In the genomic region with DNA sequence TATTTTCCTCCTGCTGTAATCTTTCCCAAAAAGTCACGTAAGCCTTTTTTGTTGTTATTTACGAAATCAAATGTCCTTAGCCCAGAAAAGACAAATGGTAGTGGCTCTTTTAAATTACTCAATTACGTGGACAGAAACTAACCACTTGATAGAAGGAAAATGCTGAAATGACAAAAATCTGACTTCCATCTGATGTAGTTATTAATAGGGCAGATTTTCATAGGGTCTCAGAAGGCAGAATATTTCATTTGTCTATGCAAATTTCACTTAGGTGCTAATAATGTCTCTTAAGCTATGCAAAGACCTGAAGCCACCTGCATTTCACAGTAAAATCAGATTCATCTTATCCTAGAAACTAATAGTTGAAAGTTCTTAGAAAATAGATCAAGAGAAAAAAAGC, we compare ENCODE assay signal across 20 cellular contexts.
DNase-seq lines count a peak whose midpoint lies in the region; ATAC-seq, FAIRE-seq and TF ChIP-seq lines count a peak whose summit lies in the region.
"Had no signal": no experiment of that assay in that cellular context is flagged by ENCODE, and none has a peak within 500 bp of the region (broad histone marks: within the 10 kb centered on the region; RNA-seq: fewer than 3 reads in every experiment).

No MANE protein-coding gene starts in this region.

- H3K27me3 ChIP-seq in Karpas-422 (ENCODE audit: low read length) (no peaks in the 10 kb centered on the region), K562 (ENCODE audit: control insufficient read depth in 2 of 2, insufficient read depth in 2 of 2, low read length in 2 of 2) (no peaks in the 10 kb centered on the region)
- H3K27me3 ChIP-seq: BLaER1 had no signal

- in situ Hi-C loops in K562 (cut with MboI) = no loop called here

- POLR2A ChIA-PET in A549 (lab: Yijun Ruan, JAX) = no interaction called here
- POLR2A ChIA-PET in K562 (lab: Yijun Ruan, JAX) = no interaction called here

- FAIRE-seq in A549 (lab: Jason Lieb, UNC) (no peak), D721Med (lab: Jason Lieb, UNC) (peak; percentile 29), K562 (lab: Jason Lieb, UNC) (no peak)
- FAIRE-seq: GM12878 had no signal

- intact Hi-C loops in K562 (cut with micrococcal nuclease) = no loop called here

- DNase-seq in A549 (ENCODE audit: low read depth in 1 of 2, low spot score in 1 of 2) (no peak), D721Med (ENCODE audit: insufficient read length, low spot score) (no peak), Karpas-422 (peak; percentile 72), K562 (ENCODE audit: extremely low read depth in 1 of 4, low spot score in 3 of 4) (no peak), NCI-H1436 treated with DMSO at 0.1 percent for 48 hours (lab: John Stamatoyannopoulos, UW) (no peak), H4 (ENCODE audit: low spot score) (no peak)
- DNase-seq: Caco-2; CD4-positive, CD25-positive, alpha-beta regulatory T cell; CD8-positive, alpha-beta T cell; DMS 273 treated with DMSO at 0.1 percent for 48 hours; DMS79; EL; GDM1; H7; HCEC 1CT had no signal

- H3K4me2 ChIP-seq in A549 (no peak overlapping the region), Karpas-422 (ENCODE audit: low read depth, low read length, poor library complexity, severe bottlenecking) (no peak overlapping the region), K562 (ENCODE audit: insufficient read depth, low read length) (no peak overlapping the region)
- H3K4me2 ChIP-seq: BLaER1, GM23338 had no signal

- no peaks in the 10 kb centered on the region for H3K4me1 ChIP-seq in A549
- H3K4me1 ChIP-seq in Karpas-422 (ENCODE audit: low read length) = peaks cover 13% of the 10 kb centered on the region
- H3K4me1 ChIP-seq in K562 (replicated peaks in 1 of 2; ENCODE audit: control insufficient read depth in 2 of 2, insufficient read depth in 2 of 2, low read length in 2 of 2) = no peaks in the 10 kb centered on the region
- H3K4me1 ChIP-seq: Caco-2 had no signal

- H3K9me3 ChIP-seq in A549 = no peaks in the 10 kb centered on the region
- no peaks in the 10 kb centered on the region for H3K9me3 ChIP-seq in Karpas-422 (ENCODE audit: low read length)
- H3K9me3 ChIP-seq in K562 (replicated peaks; ENCODE audit: control insufficient read depth, insufficient read depth, low read depth, low read length) = no peaks in the 10 kb centered on the region
- H3K9me3 ChIP-seq: BLaER1, Caco-2 had no signal

- no peaks in the 10 kb centered on the region for H3K9me1 ChIP-seq in K562 (ENCODE audit: control insufficient read depth, insufficient read depth, low read length)

- TF ChIP-seq CTCF in A549 (IDR thresholded peaks at IDR 0.05) = no peak
- TF ChIP-seq CTCF in D721Med (IDR thresholded peaks at IDR 0.05; ENCODE audit: insufficient read depth, missing control alignments) = no peak
- TF ChIP-seq CTCF in K562 (IDR thresholded peaks at IDR 0.05 in 2 of 3, conservative IDR thresholded peaks at IDR 0.05 in 1 of 3; ENCODE audit: insufficient read depth in 2 of 3, low read depth in 1 of 3, low read length in 3 of 3) = no peak

- no peaks in the 10 kb centered on the region for H4K20me1 ChIP-seq in Karpas-422 (ENCODE audit: insufficient read depth, low read depth, low read length)
- H4K20me1 ChIP-seq in K562 (replicated peaks; ENCODE audit: control insufficient read depth, insufficient read depth, low read length) = no peaks in the 10 kb centered on the region
- H4K20me1 ChIP-seq: BLaER1 had no signal

- H3K9ac ChIP-seq in Karpas-422 (ENCODE audit: low read length) = no peak overlapping the region
- no peak overlapping the region for H3K9ac ChIP-seq in K562 (ENCODE audit: insufficient read depth in 1 of 2, low read depth in 2 of 2, low read length in 2 of 2)
- H3K9ac ChIP-seq: BLaER1 had no signal

- H3K79me2 ChIP-seq in Karpas-422 (ENCODE audit: low read length) (no peaks in the 10 kb centered on the region), K562 (ENCODE audit: control insufficient read depth, insufficient read depth, low read length) (no peaks in the 10 kb centered on the region)

- H2AFZ ChIP-seq in Karpas-422 (ENCODE audit: low read length) (no peak overlapping the region), K562 (ENCODE audit: low read depth, low read length) (no peak overlapping the region)
- H2AFZ ChIP-seq: GM23338 had no signal

- WGBS in A549 (ENCODE audit: missing lambda C conversion rate) = 40% methylated on average over 3 of the region's 3 CpGs
- 3% methylated on average over 3 of the region's 3 CpGs for WGBS in K562 (ENCODE audit: insufficient coverage, low coverage, missing lambda C conversion rate)

- TF ChIP-seq RAD21 in A549 (conservative IDR thresholded peaks at IDR 0.05 in 1 of 2, IDR thresholded peaks at IDR 0.05 in 1 of 2) (no peak), K562 (CRISPR knock-in tag; conservative IDR thresholded peaks at IDR 0.05 in 1 of 2, IDR thresholded peaks at IDR 0.05 in 1 of 2) (no peak)

- no peaks in the 10 kb centered on the region for H3K36me3 ChIP-seq in Karpas-422 (ENCODE audit: insufficient read depth, low read length)
- no peaks in the 10 kb centered on the region for H3K36me3 ChIP-seq in K562 (ENCODE audit: control insufficient read depth, insufficient read depth, low read length)
- H3K36me3 ChIP-seq: BLaER1 had no signal

- TF ChIP-seq EP300 in A549 (IDR thresholded peaks at IDR 0.05) = no peak
- no peak for TF ChIP-seq EP300 in K562 (IDR thresholded peaks at IDR 0.05; ENCODE audit: low read length)

- CTCF ChIA-PET in A549 (lab: Yijun Ruan, JAX) (no interaction called here), K562 (lab: Yijun Ruan, JAX; ENCODE audit: low intra/inter-chr PET ratio) (no interaction called here)

- ATAC-seq in A549 = no peak
- no peak for ATAC-seq in K562
- ATAC-seq in HG03135 (IDR thresholded peaks at IDR 0.05; ENCODE audit: unreplicated experiment) = no peak
- ATAC-seq: CD8-positive, alpha-beta T cell; GM12878; GM23338 had no signal

- H3K9me2 ChIP-seq in Karpas-422 (replicated peaks; ENCODE audit: insufficient read depth, low read length) = no peaks in the 10 kb centered on the region

- TF ChIP-seq POLR2A in A549 (IDR thresholded peaks at IDR 0.05; ENCODE audit: low read length) (no peak), K562 (conservative IDR thresholded peaks at IDR 0.05) (no peak)

- no peak overlapping the region for H3K4me3 ChIP-seq in A549
- no peak overlapping the region for H3K4me3 ChIP-seq in Karpas-422 (ENCODE audit: low read length)
- H3K4me3 ChIP-seq in K562 = no peak overlapping the region
- H3K4me3 ChIP-seq: BLaER1, GM12878, GM23338 had no signal

- no TSS peak for BruUV-seq in K562 (replicated peaks; lab: Mats Ljungman, UMichigan)

- H3K27ac ChIP-seq in A549 = no peak overlapping the region
- no peak overlapping the region for H3K27ac ChIP-seq in Karpas-422 (ENCODE audit: low read length)
- H3K27ac ChIP-seq in K562 (ENCODE audit: extremely low read depth, low read depth, low read length) = no peak overlapping the region
- H3K27ac ChIP-seq: BLaER1, C4-2B had no signal

TF ChIP-seq in A549, 52 proteins besides CTCF, POLR2A, EP300 and RAD21:
- peak; percentile 78 for TF ChIP-seq MAFK (IDR thresholded peaks at IDR 0.05; ENCODE audit: partially characterized antibody)
- no peak for TF ChIP-seq EHMT2 (IDR thresholded peaks at IDR 0.05; ENCODE audit: low read depth)

TF ChIP-seq in K562, 482 proteins besides CTCF, POLR2A, EP300 and RAD21:
- TF ChIP-seq C11orf30 (IDR thresholded peaks at IDR 0.05; ENCODE audit: low read depth) = peak; percentile 50
- peak; percentile 56 for TF ChIP-seq MAFF (IDR thresholded peaks at IDR 0.05; ENCODE audit: low read length)
- TF ChIP-seq BDP1 (IDR thresholded peaks at IDR 0.05; ENCODE audit: insufficient read depth, insufficient read length) = no peak
- TF ChIP-seq MECOM (CRISPR knock-in tag; IDR thresholded peaks at IDR 0.05) = no peak
- TF ChIP-seq, protein P1, sequence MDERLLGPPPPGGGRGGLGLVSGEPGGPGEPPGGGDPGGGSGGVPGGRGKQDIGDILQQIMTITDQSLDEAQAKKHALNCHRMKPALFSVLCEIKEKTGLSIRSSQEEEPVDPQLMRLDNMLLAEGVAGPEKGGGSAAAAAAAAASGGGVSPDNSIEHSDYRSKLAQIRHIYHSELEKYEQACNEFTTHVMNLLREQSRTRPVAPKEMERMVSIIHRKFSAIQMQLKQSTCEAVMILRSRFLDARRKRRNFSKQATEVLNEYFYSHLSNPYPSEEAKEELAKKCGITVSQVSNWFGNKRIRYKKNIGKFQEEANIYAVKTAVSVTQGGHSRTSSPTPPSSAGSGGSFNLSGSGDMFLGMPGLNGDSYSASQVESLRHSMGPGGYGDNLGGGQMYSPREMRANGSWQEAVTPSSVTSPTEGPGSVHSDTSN (CRISPR knock-in tag; IDR thresholded peaks at IDR 0.05; ENCODE audit: low read depth) = no peak
- TF ChIP-seq, protein P1 (tag; conservative IDR thresholded peaks at IDR 0.05; ENCODE audit: low read depth) = no peak
- no peak for TF ChIP-seq SREBF2 (CRISPR knock-in tag; IDR thresholded peaks at IDR 0.05)
- TF ChIP-seq ZNF316 (IDR thresholded peaks at IDR 0.05) = peak; percentile 66
- TF ChIP-seq MAFG (tag; conservative IDR thresholded peaks at IDR 0.05) = peak; percentile 54
- peak; percentile 47; the same call in 1 of the 2 replicates for TF ChIP-seq MAFK (IDR thresholded peaks at IDR 0.05; ENCODE audit: low read length)
- TF ChIP-seq TCF3 (CRISPR knock-in tag; IDR thresholded peaks at IDR 0.05) = no peak

Comparison
In these comparisons a context has a peak if more than half of its experiments do, and no peak if none do; other contexts are left out.
1. Of the 35 proteins assayed by ChIP-seq in both K562 and A549: peak only in K562: none; only in A549: none; in both: MAFK; in neither: 34.